In the genomic region with DNA sequence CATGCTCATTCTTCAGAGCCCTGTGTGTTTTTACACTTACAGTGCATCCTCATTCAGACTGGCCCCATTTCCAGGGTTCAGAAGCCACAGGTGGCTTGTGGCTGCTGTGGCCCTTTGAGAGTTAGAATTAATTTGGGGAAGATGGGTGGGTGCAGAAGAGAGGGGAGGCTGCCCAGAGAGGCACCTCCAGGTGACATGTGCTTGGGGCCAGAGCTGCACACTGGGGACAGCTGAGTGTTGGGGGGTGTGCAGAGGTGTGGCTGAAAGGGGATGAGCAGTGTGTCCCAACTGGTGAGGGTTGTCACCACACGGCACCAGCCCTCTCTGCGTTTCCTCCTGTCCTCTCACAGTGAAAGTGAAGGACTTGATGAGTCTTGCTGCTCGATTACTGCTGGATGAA, we compare ENCODE assay signal across 24 cellular contexts. TPM values are rescaled to one million over a fixed set of nuclear protein-coding genes. Genes with fewer than 3 reads are reported as not detected.
DNase-seq lines count a peak whose midpoint lies in the region; TF ChIP-seq lines count a peak whose summit lies in the region.
"Had no signal": no experiment of that assay in that cellular context is flagged by ENCODE, and none has a peak within 500 bp of the region (broad histone marks: within the 10 kb centered on the region; RNA-seq: fewer than 3 reads in every experiment).

No MANE protein-coding gene starts in this region.

- peaks cover 0 to 32% (median 27%) of the 10 kb centered on the region in 11 experiments; a peak in 18 of 22 replicates for H3K9me3 ChIP-seq in BLaER1 treated with 17β-estradiol and CSF1 and Interleukin-3, amounts not matched to agents 10 nM and 100 nM (replicated peaks in 1 of 11)
- no peaks in the 10 kb centered on the region for H3K9me3 ChIP-seq in KOPT-K1 (ENCODE audit: insufficient read depth, low read length, poor library complexity, severe bottlenecking)
- no peaks in the 10 kb centered on the region for H3K9me3 ChIP-seq in Karpas-422 (ENCODE audit: low read length)
- H3K9me3 ChIP-seq in left ventricle myocardium inferior (replicated peaks) = no peaks in the 10 kb centered on the region
- H3K9me3 ChIP-seq: SJCRH30 had no signal

- no peaks in the 10 kb centered on the region for H3K36me3 ChIP-seq in BLaER1 treated with 17β-estradiol and CSF1 and Interleukin-3, amounts not matched to agents 10 nM and 100 nM
- H3K36me3 ChIP-seq in KOPT-K1 (ENCODE audit: insufficient read depth, low read length) (no peaks in the 10 kb centered on the region), Karpas-422 (ENCODE audit: insufficient read depth, low read length) (no peaks in the 10 kb centered on the region), left ventricle myocardium inferior (no peaks in the 10 kb centered on the region)
- H3K36me3 ChIP-seq: SJCRH30 had no signal

- DNase-seq in activated CD4-positive, alpha-beta T cell treated with anti-CD3 and anti-CD28 coated beads, Interleukin-2, amount 10 ng/mL, durations not matched to agents 24 days and 14 days = peak; percentile 55
- DNase-seq in activated CD4-positive, alpha-beta T cell treated with anti-CD3 and anti-CD28 coated beads for 48 hours = no peak
- DNase-seq in NCI-H1048 (lab: John Stamatoyannopoulos, UW) = no peak
- DNase-seq in Karpas-422 = no peak
- no peak for DNase-seq in left ventricle myocardium inferior
- DNase-seq: AML-193; CD8-positive, alpha-beta memory T cell; DMS53; GDM1; MM.1S; NCI-H1092; NCI-H1436; NCI-H187 treated with DMSO at 0.1 percent for 48 hours; NCI-H2107; NCI-H446 treated with DMSO at 0.1 percent for 48 hours; NCI-H526 treated with DMSO at 0.1 percent for 48 hours; OCI-M1; SJCRH30 had no signal

- no peaks in the 10 kb centered on the region for H3K36me3 Mint-ChIP-seq in activated CD4-positive, alpha-beta T cell treated with anti-CD3 and anti-CD28 coated beads, Interleukin-2, amount 10 ng/mL, durations not matched to agents 24 days and 14 days (ENCODE audit: low read depth)
- peaks cover 7% of the 10 kb centered on the region for H3K36me3 Mint-ChIP-seq in dendritic cell treated with granulocyte-macrophage colony-stimulating factor and Interleukin-4, amounts not matched to agents 40 ng/mL and 50 ng/mL, for 4 days (ENCODE audit: low read depth)

- no peaks in the 10 kb centered on the region for H3K27me3 Mint-ChIP-seq in activated CD4-positive, alpha-beta T cell treated with anti-CD3 and anti-CD28 coated beads, Interleukin-2, amount 10 ng/mL, durations not matched to agents 24 days and 14 days
- no peaks in the 10 kb centered on the region for H3K27me3 Mint-ChIP-seq in dendritic cell treated with granulocyte-macrophage colony-stimulating factor and Interleukin-4, amounts not matched to agents 40 ng/mL and 50 ng/mL, for 4 days

- no peaks in the 10 kb centered on the region for H3K9me3 Mint-ChIP-seq in activated CD4-positive, alpha-beta T cell treated with anti-CD3 and anti-CD28 coated beads, Interleukin-2, amount 10 ng/mL, durations not matched to agents 24 days and 14 days
- no peaks in the 10 kb centered on the region for H3K9me3 Mint-ChIP-seq in dendritic cell treated with granulocyte-macrophage colony-stimulating factor and Interleukin-4, amounts not matched to agents 40 ng/mL and 50 ng/mL, for 4 days
- H3K9me3 Mint-ChIP-seq: CD8-positive, alpha-beta memory T cell had no signal

- H3K27ac Mint-ChIP-seq in activated CD4-positive, alpha-beta T cell treated with anti-CD3 and anti-CD28 coated beads, Interleukin-2, amount 10 ng/mL, durations not matched to agents 24 days and 14 days = peak overlapping the region; percentile 60
- H3K27ac Mint-ChIP-seq in dendritic cell treated with granulocyte-macrophage colony-stimulating factor and Interleukin-4, amounts not matched to agents 40 ng/mL and 50 ng/mL, for 4 days = peak overlapping the region; percentile 80
- H3K27ac Mint-ChIP-seq: CD8-positive, alpha-beta memory T cell had no signal

- TF ChIP-seq CTCF in left ventricle myocardium inferior (IDR thresholded peaks at IDR 0.05; ENCODE audit: borderline replicate concordance) = no peak

- no peak overlapping the region for H3K9ac ChIP-seq in BLaER1 treated with 17β-estradiol and CSF1 and Interleukin-3, amounts not matched to agents 10 nM and 100 nM
- no peak overlapping the region for H3K9ac ChIP-seq in Karpas-422 (ENCODE audit: low read length)

- no peak overlapping the region for H3K4me3 ChIP-seq in BLaER1 treated with 17β-estradiol and CSF1 and Interleukin-3, amounts not matched to agents 10 nM and 100 nM
- H3K4me3 ChIP-seq in Karpas-422 (ENCODE audit: low read length) (no peak overlapping the region), left ventricle myocardium inferior (no peak overlapping the region)
- H3K4me3 ChIP-seq: SJCRH30 had no signal

- no peak overlapping the region for H3K4me3 Mint-ChIP-seq in activated CD4-positive, alpha-beta T cell treated with anti-CD3 and anti-CD28 coated beads, Interleukin-2, amount 10 ng/mL, durations not matched to agents 24 days and 14 days
- no peak overlapping the region for H3K4me3 Mint-ChIP-seq in dendritic cell treated with granulocyte-macrophage colony-stimulating factor and Interleukin-4, amounts not matched to agents 40 ng/mL and 50 ng/mL, for 4 days

- H3K27ac ChIP-seq in BLaER1 treated with 17β-estradiol and CSF1 and Interleukin-3, amounts not matched to agents 10 nM and 100 nM = no peak overlapping the region
- H3K27ac ChIP-seq in KOPT-K1 (ENCODE audit: low read depth, low read length, poor library complexity, severe bottlenecking) (peak overlapping the region; percentile 46), Karpas-422 (ENCODE audit: low read length) (no peak overlapping the region), left ventricle myocardium inferior (replicated peaks) (no peak overlapping the region)
- H3K27ac ChIP-seq: C4-2B, SJCRH30 had no signal

- no peak overlapping the region for H2AFZ ChIP-seq in Karpas-422 (ENCODE audit: low read length)

- peak overlapping the region in 6 of 11 experiments; percentile 15 to 71 (median 53); a peak in 7 of 22 replicates for H3K4me2 ChIP-seq in BLaER1 treated with 17β-estradiol and CSF1 and Interleukin-3, amounts not matched to agents 10 nM and 100 nM
- no peak overlapping the region for H3K4me2 ChIP-seq in Karpas-422 (ENCODE audit: low read depth, low read length, poor library complexity, severe bottlenecking)

- no peaks in the 10 kb centered on the region for H3K27me3 ChIP-seq in BLaER1 treated with 17β-estradiol and CSF1 and Interleukin-3, amounts not matched to agents 10 nM and 100 nM
- H3K27me3 ChIP-seq in Karpas-422 (ENCODE audit: low read length) = no peaks in the 10 kb centered on the region
- H3K27me3 ChIP-seq in left ventricle myocardium inferior (ENCODE audit: low read depth) = no peaks in the 10 kb centered on the region

- no peaks in the 10 kb centered on the region for H3K79me2 ChIP-seq in Karpas-422 (ENCODE audit: low read length)

- intact Hi-C loops in activated CD4-positive, alpha-beta T cell treated with anti-CD3 and anti-CD28 coated beads, Interleukin-2, amount 10 ng/mL, durations not matched to agents 24 days and 14 days (cut with micrococcal nuclease) = no loop called here
- intact Hi-C loops in dendritic cell treated with granulocyte-macrophage colony-stimulating factor and Interleukin-4, amounts not matched to agents 40 ng/mL and 50 ng/mL, for 4 days (cut with micrococcal nuclease) = no loop called here
- intact Hi-C loops in left ventricle myocardium inferior (cut with micrococcal nuclease) = no loop called here

- H3K4me1 ChIP-seq in BLaER1 treated with 17β-estradiol and CSF1 and Interleukin-3, amounts not matched to agents 10 nM and 100 nM = peaks cover 17 to 65% (median 37%) of the 10 kb centered on the region in 10 experiments
- H3K4me1 ChIP-seq in Karpas-422 (ENCODE audit: low read length) (peaks cover 10% of the 10 kb centered on the region), left ventricle myocardium inferior (peaks cover 13% of the 10 kb centered on the region)
- H3K4me1 ChIP-seq: SJCRH30 had no signal

- peaks cover 39% of the 10 kb centered on the region for H3K4me1 Mint-ChIP-seq in activated CD4-positive, alpha-beta T cell treated with anti-CD3 and anti-CD28 coated beads, Interleukin-2, amount 10 ng/mL, durations not matched to agents 24 days and 14 days
- H3K4me1 Mint-ChIP-seq in dendritic cell treated with granulocyte-macrophage colony-stimulating factor and Interleukin-4, amounts not matched to agents 40 ng/mL and 50 ng/mL, for 4 days (ENCODE audit: low read depth) = peaks cover 72% of the 10 kb centered on the region

- H4K20me1 ChIP-seq in BLaER1 treated with 17β-estradiol and CSF1 and Interleukin-3, amounts not matched to agents 10 nM and 100 nM = no peaks in the 10 kb centered on the region
- no peaks in the 10 kb centered on the region for H4K20me1 ChIP-seq in Karpas-422 (ENCODE audit: insufficient read depth, low read depth, low read length)

- no peaks in the 10 kb centered on the region for H3K9me2 ChIP-seq in Karpas-422 (replicated peaks; ENCODE audit: insufficient read depth, low read length)

RNA-seq across cellular contexts. Expression of gene EIF1, which starts 6.9 kb away (rescaled TPM):
- 837 and 858 TPM in 2 replicates for total RNA-seq in activated CD4-positive, alpha-beta T cell treated with anti-CD3 and anti-CD28 coated beads, Interleukin-2, amount 10 ng/mL, durations not matched to agents 24 days and 14 days
- 101 and 172 TPM in 2 replicates for total RNA-seq in Karpas-422 (2014; rRNA removed; shearing (Covaris generic); ENCODE audit: low replicate concordance)
- total RNA-seq in left ventricle myocardium inferior = 1,125 TPM

RNA-seq across cellular contexts. Expression of gene GAST, which starts 30.4 kb away (rescaled TPM):
- not detected in 2 replicates for total RNA-seq in activated CD4-positive, alpha-beta T cell treated with anti-CD3 and anti-CD28 coated beads, Interleukin-2, amount 10 ng/mL, durations not matched to agents 24 days and 14 days
- not detected in 2 replicates for total RNA-seq in Karpas-422 (2014; rRNA removed; shearing (Covaris generic); ENCODE audit: low replicate concordance)
- not detected for total RNA-seq in left ventricle myocardium inferior
- total RNA-seq: A172; CD8-positive, alpha-beta memory T cell; LHCN-M2; SJCRH30 had no signal

RNA-seq across cellular contexts. Expression of gene HAP1, which starts 52.7 kb away (rescaled TPM):
- total RNA-seq in activated CD4-positive, alpha-beta T cell treated with anti-CD3 and anti-CD28 coated beads, Interleukin-2, amount 10 ng/mL, durations not matched to agents 24 days and 14 days = 0.02 and 0.05 TPM in 2 replicates
- 0.04 and 0.48 TPM in 2 replicates for total RNA-seq in Karpas-422 (2014; rRNA removed; shearing (Covaris generic); ENCODE audit: low replicate concordance)
- 0.14 TPM for total RNA-seq in left ventricle myocardium inferior
- total RNA-seq: LHCN-M2 had no signal

RNA-seq across cellular contexts. Expression of gene KRT17, which starts 57.4 kb away (rescaled TPM):
- not detected in 2 replicates for total RNA-seq in activated CD4-positive, alpha-beta T cell treated with anti-CD3 and anti-CD28 coated beads, Interleukin-2, amount 10 ng/mL, durations not matched to agents 24 days and 14 days
- total RNA-seq in Karpas-422 (2014; rRNA removed; shearing (Covaris generic); ENCODE audit: low replicate concordance) = not detected in 2 replicates
- not detected for total RNA-seq in left ventricle myocardium inferior
- total RNA-seq: A172 had no signal
